2 cellular contexts compared by ENCODE assay signal in genomic region chr20:10362674-10363073, GRCh38.
A peak's percentile ranks its signal among the peaks of the same experiment; 100 is the strongest.
TF ChIP-seq lines count a peak whose summit lies in the region.

No MANE protein-coding gene starts in this region.

TF ChIP-seq in HepG2, 621 proteins besides CTCF, POLR2A, EP300 and RAD21:
- TF ChIP-seq ZNF296 (CRISPR knock-in tag; conservative IDR thresholded peaks at IDR 0.05) (no peak), ELF4 (CRISPR knock-in tag; IDR thresholded peaks at IDR 0.05; ENCODE audit: borderline replicate concordance) (no peak), ZNF570 (CRISPR knock-in tag; IDR thresholded peaks at IDR 0.05; ENCODE audit: borderline replicate concordance) (no peak), MED8 (CRISPR knock-in tag; IDR thresholded peaks at IDR 0.05; ENCODE audit: insufficient replicate concordance) (no peak), CC2D1A (CRISPR knock-in tag; IDR thresholded peaks at IDR 0.05) (0 out of 2 replicates have a peak, but pooled peaks have one; percentile 34), RBAK (CRISPR knock-in tag; IDR thresholded peaks at IDR 0.05) (no peak), TP53 (CRISPR knock-in tag; conservative IDR thresholded peaks at IDR 0.05) (no peak)

TF ChIP-seq in GM12878, 131 proteins besides CTCF, POLR2A, EP300 and RAD21 (continues in another document):
- TF ChIP-seq, protein P1, sequence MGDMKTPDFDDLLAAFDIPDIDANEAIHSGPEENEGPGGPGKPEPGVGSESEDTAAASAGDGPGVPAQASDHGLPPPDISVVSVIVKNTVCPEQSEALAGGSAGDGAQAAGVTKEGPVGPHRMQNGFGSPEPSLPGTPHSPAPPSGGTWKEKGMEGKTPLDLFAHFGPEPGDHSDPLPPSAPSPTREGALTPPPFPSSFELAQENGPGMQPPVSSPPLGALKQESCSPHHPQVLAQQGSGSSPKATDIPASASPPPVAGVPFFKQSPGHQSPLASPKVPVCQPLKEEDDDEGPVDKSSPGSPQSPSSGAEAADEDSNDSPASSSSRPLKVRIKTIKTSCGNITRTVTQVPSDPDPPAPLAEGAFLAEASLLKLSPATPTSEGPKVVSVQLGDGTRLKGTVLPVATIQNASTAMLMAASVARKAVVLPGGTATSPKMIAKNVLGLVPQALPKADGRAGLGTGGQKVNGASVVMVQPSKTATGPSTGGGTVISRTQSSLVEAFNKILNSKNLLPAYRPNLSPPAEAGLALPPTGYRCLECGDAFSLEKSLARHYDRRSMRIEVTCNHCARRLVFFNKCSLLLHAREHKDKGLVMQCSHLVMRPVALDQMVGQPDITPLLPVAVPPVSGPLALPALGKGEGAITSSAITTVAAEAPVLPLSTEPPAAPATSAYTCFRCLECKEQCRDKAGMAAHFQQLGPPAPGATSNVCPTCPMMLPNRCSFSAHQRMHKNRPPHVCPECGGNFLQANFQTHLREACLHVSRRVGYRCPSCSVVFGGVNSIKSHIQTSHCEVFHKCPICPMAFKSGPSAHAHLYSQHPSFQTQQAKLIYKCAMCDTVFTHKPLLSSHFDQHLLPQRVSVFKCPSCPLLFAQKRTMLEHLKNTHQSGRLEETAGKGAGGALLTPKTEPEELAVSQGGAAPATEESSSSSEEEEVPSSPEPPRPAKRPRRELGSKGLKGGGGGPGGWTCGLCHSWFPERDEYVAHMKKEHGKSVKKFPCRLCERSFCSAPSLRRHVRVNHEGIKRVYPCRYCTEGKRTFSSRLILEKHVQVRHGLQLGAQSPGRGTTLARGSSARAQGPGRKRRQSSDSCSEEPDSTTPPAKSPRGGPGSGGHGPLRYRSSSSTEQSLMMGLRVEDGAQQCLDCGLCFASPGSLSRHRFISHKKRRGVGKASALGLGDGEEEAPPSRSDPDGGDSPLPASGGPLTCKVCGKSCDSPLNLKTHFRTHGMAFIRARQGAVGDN (IDR thresholded peaks at IDR 0.05), result peak; percentile 46; the same call in 1 of the 2 replicates
- no peak for TF ChIP-seq HCFC1 (IDR thresholded peaks at IDR 0.05; ENCODE audit: low read length)
- no peak for TF ChIP-seq ZNF384 (IDR thresholded peaks at IDR 0.05; ENCODE audit: borderline replicate concordance, low read depth, low read length)
- TF ChIP-seq TCF12 (IDR thresholded peaks at IDR 0.05; ENCODE audit: low read depth, low read length), result no peak
- no peak for TF ChIP-seq RB1 (IDR thresholded peaks at IDR 0.05; ENCODE audit: borderline replicate concordance)
- TF ChIP-seq HSF1 (IDR thresholded peaks at IDR 0.05; ENCODE audit: low read depth, low read length), result no peak
- TF ChIP-seq MEF2B (IDR thresholded peaks at IDR 0.05; ENCODE audit: partially characterized antibody, poor library complexity, severe bottlenecking), result peak; percentile 17
- no peak for TF ChIP-seq NFXL1 (IDR thresholded peaks at IDR 0.05; ENCODE audit: borderline replicate concordance)
- no peak for TF ChIP-seq JUNB (IDR thresholded peaks at IDR 0.05)
- TF ChIP-seq MTA2 (IDR thresholded peaks at IDR 0.05; ENCODE audit: low read depth), result peak; percentile 94
- TF ChIP-seq NR2C2 (IDR thresholded peaks at IDR 0.05; ENCODE audit: borderline replicate concordance, control insufficient read depth, insufficient read length, low read depth), result no peak
- TF ChIP-seq SREBF1 (IDR thresholded peaks at IDR 0.05; ENCODE audit: low read length), result no peak
- TF ChIP-seq SMAD5 (IDR thresholded peaks at IDR 0.05; ENCODE audit: low read depth), result no peak
- TF ChIP-seq MXI1 (IDR thresholded peaks at IDR 0.05; ENCODE audit: low read depth, low read length), result no peak
- no peak for TF ChIP-seq BMI1 (IDR thresholded peaks at IDR 0.05; ENCODE audit: borderline replicate concordance)
- TF ChIP-seq ZNF207 (IDR thresholded peaks at IDR 0.05; ENCODE audit: borderline replicate concordance), result no peak
- no peak for TF ChIP-seq MYC (IDR thresholded peaks at IDR 0.05; ENCODE audit: insufficient read depth, insufficient read length, insufficient replicate concordance, low read length, severe bottlenecking)
- no peak for TF ChIP-seq KLF5 (IDR thresholded peaks at IDR 0.05; ENCODE audit: partially characterized antibody)
- TF ChIP-seq PKNOX1 (IDR thresholded peaks at IDR 0.05), result no peak
- TF ChIP-seq SIX5 (IDR thresholded peaks at IDR 0.05; ENCODE audit: low read depth, low read length, severe bottlenecking), result no peak
- peak; percentile 23; the same call in 1 of the 2 replicates for TF ChIP-seq BCL11A (IDR thresholded peaks at IDR 0.05; ENCODE audit: low read depth, low read length)
- TF ChIP-seq TBL1XR1 (IDR thresholded peaks at IDR 0.05; ENCODE audit: low read depth, low read length), result no peak
- TF ChIP-seq, protein P2, sequence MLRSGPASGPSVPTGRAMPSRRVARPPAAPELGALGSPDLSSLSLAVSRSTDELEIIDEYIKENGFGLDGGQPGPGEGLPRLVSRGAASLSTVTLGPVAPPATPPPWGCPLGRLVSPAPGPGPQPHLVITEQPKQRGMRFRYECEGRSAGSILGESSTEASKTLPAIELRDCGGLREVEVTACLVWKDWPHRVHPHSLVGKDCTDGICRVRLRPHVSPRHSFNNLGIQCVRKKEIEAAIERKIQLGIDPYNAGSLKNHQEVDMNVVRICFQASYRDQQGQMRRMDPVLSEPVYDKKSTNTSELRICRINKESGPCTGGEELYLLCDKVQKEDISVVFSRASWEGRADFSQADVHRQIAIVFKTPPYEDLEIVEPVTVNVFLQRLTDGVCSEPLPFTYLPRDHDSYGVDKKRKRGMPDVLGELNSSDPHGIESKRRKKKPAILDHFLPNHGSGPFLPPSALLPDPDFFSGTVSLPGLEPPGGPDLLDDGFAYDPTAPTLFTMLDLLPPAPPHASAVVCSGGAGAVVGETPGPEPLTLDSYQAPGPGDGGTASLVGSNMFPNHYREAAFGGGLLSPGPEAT (IDR thresholded peaks at IDR 0.05; ENCODE audit: low read depth), result 0 out of 2 replicates have a peak, but pooled peaks have one; percentile 28
- TF ChIP-seq, protein P3, sequence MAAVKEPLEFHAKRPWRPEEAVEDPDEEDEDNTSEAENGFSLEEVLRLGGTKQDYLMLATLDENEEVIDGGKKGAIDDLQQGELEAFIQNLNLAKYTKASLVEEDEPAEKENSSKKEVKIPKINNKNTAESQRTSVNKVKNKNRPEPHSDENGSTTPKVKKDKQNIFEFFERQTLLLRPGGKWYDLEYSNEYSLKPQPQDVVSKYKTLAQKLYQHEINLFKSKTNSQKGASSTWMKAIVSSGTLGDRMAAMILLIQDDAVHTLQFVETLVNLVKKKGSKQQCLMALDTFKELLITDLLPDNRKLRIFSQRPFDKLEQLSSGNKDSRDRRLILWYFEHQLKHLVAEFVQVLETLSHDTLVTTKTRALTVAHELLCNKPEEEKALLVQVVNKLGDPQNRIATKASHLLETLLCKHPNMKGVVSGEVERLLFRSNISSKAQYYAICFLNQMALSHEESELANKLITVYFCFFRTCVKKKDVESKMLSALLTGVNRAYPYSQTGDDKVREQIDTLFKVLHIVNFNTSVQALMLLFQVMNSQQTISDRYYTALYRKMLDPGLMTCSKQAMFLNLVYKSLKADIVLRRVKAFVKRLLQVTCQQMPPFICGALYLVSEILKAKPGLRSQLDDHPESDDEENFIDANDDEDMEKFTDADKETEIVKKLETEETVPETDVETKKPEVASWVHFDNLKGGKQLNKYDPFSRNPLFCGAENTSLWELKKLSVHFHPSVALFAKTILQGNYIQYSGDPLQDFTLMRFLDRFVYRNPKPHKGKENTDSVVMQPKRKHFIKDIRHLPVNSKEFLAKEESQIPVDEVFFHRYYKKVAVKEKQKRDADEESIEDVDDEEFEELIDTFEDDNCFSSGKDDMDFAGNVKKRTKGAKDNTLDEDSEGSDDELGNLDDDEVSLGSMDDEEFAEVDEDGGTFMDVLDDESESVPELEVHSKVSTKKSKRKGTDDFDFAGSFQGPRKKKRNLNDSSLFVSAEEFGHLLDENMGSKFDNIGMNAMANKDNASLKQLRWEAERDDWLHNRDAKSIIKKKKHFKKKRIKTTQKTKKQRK (IDR thresholded peaks at IDR 0.05; ENCODE audit: low read depth, low read length), result no peak
- TF ChIP-seq NR2C1 (IDR thresholded peaks at IDR 0.05), result no peak
- peak in 1 of 2 experiments; percentile 36; a peak in 1 of 4 replicates for TF ChIP-seq IKZF2 (IDR thresholded peaks at IDR 0.05)
- no peak for TF ChIP-seq SRF (IDR thresholded peaks at IDR 0.05; ENCODE audit: low read depth in 2 of 2, low read length in 2 of 2)
- TF ChIP-seq ATF7 (IDR thresholded peaks at IDR 0.05; ENCODE audit: low read depth), result peak; percentile 63
- TF ChIP-seq CUX1 (IDR thresholded peaks at IDR 0.05; ENCODE audit: insufficient replicate concordance, low read depth, low read length), result peak; percentile 70
- TF ChIP-seq, protein P4, sequence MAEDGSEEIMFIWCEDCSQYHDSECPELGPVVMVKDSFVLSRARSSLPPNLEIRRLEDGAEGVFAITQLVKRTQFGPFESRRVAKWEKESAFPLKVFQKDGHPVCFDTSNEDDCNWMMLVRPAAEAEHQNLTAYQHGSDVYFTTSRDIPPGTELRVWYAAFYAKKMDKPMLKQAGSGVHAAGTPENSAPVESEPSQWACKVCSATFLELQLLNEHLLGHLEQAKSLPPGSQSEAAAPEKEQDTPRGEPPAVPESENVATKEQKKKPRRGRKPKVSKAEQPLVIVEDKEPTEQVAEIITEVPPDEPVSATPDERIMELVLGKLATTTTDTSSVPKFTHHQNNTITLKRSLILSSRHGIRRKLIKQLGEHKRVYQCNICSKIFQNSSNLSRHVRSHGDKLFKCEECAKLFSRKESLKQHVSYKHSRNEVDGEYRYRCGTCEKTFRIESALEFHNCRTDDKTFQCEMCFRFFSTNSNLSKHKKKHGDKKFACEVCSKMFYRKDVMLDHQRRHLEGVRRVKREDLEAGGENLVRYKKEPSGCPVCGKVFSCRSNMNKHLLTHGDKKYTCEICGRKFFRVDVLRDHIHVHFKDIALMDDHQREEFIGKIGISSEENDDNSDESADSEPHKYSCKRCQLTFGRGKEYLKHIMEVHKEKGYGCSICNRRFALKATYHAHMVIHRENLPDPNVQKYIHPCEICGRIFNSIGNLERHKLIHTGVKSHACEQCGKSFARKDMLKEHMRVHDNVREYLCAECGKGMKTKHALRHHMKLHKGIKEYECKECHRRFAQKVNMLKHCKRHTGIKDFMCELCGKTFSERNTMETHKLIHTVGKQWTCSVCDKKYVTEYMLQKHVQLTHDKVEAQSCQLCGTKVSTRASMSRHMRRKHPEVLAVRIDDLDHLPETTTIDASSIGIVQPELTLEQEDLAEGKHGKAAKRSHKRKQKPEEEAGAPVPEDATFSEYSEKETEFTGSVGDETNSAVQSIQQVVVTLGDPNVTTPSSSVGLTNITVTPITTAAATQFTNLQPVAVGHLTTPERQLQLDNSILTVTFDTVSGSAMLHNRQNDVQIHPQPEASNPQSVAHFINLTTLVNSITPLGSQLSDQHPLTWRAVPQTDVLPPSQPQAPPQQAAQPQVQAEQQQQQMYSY (CRISPR knock-in tag; IDR thresholded peaks at IDR 0.05), result no peak
- TF ChIP-seq RCOR1 (conservative IDR thresholded peaks at IDR 0.05; ENCODE audit: low read depth, low read length), result no peak
- no peak for TF ChIP-seq TCF3 (IDR thresholded peaks at IDR 0.05; ENCODE audit: borderline replicate concordance, insufficient read depth, low read depth, low read length)
- TF ChIP-seq BRCA1 (IDR thresholded peaks at IDR 0.05; ENCODE audit: low read depth, low read length), result no peak
- TF ChIP-seq SIN3A (IDR thresholded peaks at IDR 0.05; ENCODE audit: low read depth, low read length), result no peak
